8 cellular contexts compared by ENCODE assay signal in genomic region chr5:42756630-42757601, GRCh38. TPM values are rescaled to one million over a fixed set of nuclear protein-coding genes. Genes with fewer than 3 reads are reported as not detected.
A peak's percentile ranks its signal among the peaks of the same experiment; 100 is the strongest.
DNase-seq lines count a peak whose midpoint lies in the region; ATAC-seq lines count a peak whose summit lies in the region.

Gene CCDC152 (plus strand): TSS chr5:42756818. CDS start chr5:42759122, 2,304 bp downstream.

- peaks cover 8 to 11% (median 10%) of the 10 kb centered on the region in 3 donors for H3K4me1 Mint-ChIP-seq in naive B cell

- DNase-seq in GM19240 (ENCODE audit: insufficient read length, low spot score) (peak; percentile 42), naive B cell (peak; percentile 7), NCI-H1048 (lab: John Stamatoyannopoulos, UW) (no peak), NCI-H1694 treated with DMSO at 0.1 percent for 48 hours (lab: John Stamatoyannopoulos, UW) (no peak)
- peak; percentile 50 for DNase-seq in activated CD4-positive, alpha-beta T cell treated with anti-CD3 and anti-CD28 coated beads, Interleukin-2, amount 50 U/mL, for 1 hour
- peak; percentile 31 for DNase-seq in effector CD8-positive, alpha-beta T cell (lab: John Stamatoyannopoulos, UW)
- peak; percentile 52 for DNase-seq in stimulated activated naive CD4-positive, alpha-beta T cell treated with Interleukin-2 at 50 U/mL for 16 hours (lab: John Stamatoyannopoulos, UW)

- H3K4me3 Mint-ChIP-seq in naive B cell = peak within 1 kb of the TSS; percentile 74 to 92 (median 87)

- peak within 1 kb of the TSS in 5 of 6 donors; percentile 14 to 81 (median 71) for H3K27ac Mint-ChIP-seq in naive B cell

- ATAC-seq in HG03432 (IDR thresholded peaks at IDR 0.05; ENCODE audit: unreplicated experiment) = peak; percentile 90
- ATAC-seq in naive B cell (ENCODE audit: low read depth in 2 of 2) = peak; percentile 78 to 87

- peaks cover 0 to 6% (median 0%) of the 10 kb centered on the region in 3 donors for H3K27me3 Mint-ChIP-seq in naive B cell

- no peaks in the 10 kb centered on the region for H3K9me3 Mint-ChIP-seq in naive B cell

- no peaks in the 10 kb centered on the region for H3K36me3 Mint-ChIP-seq in naive B cell

RNA-seq across cellular contexts. Expression of gene CCDC152, which starts in this region (rescaled TPM):
- polyA plus RNA-seq in naive B cell (ENCODE audit: low read depth in 6 of 6) = 1 to 10 TPM in 5 of 6 donors, under 1 TPM in 1; 0.82 to 5.4 (median 2.8) TPM

Comparison
In these comparisons a context has a peak if more than half of its experiments do, and no peak if none do; other contexts are left out.
1. DNase-seq: peak in GM19240 (single experiment), activated CD4-positive, alpha-beta T cell treated with anti-CD3 and anti-CD28 coated beads, Interleukin-2, amount 50 U/mL, for 1 hour (single experiment), effector CD8-positive, alpha-beta T cell (single experiment), naive B cell (single experiment) and stimulated activated naive CD4-positive, alpha-beta T cell treated with Interleukin-2 at 50 U/mL for 16 hours (single experiment); none in NCI-H1048 (single experiment) and NCI-H1694 treated with DMSO at 0.1 percent for 48 hours (single experiment).